ENCODE assay signal across 15 cellular contexts in the genomic region with DNA sequence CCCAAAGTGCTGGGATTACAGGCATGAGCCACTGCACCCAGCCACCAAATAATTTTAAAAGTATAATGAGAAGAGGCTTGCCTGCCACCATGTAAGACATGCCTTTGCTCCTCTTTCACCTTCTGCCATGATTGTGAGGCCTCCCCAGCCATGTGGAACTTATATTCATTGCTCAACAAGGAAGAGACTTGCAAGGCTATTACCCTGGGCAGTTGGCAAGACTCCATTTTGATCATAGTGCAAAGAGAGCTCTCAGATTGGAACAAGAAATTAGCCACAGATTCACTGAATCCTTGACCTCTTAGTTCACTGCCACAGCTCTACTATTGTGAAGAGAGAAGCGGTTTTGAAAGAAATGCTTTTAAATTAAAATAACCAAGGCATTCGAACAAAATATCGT.
"Had no signal": no experiment of that assay in that cellular context is flagged by ENCODE, and none has a peak within 500 bp of the region (broad histone marks: within the 10 kb centered on the region; RNA-seq: fewer than 3 reads in every experiment).

No MANE protein-coding gene starts in this region.

- DNase-seq: activated CD4-positive, alpha-beta T cell treated with anti-CD3 and anti-CD28 coated beads, Interleukin-2, amount 10 ng/mL, durations not matched to agents 7 days and 5 days; activated naive CD4-positive, alpha-beta T cell treated with anti-CD3 and anti-CD28 coated beads, Interleukin-2, amount 50 U/mL, for 16 hours; activated T-cell treated with anti-CD3 and anti-CD28 coated beads for 4 hours; amniotic stem cell; dermis blood vessel endothelial cell; kidney; natural killer cell; psoas muscle; sigmoid colon; stimulated activated CD4-positive, alpha-beta T cell treated with anti-CD3 and anti-CD28 coated beads, Interleukin-12 subunit alpha, Interleukin-12 subunit beta, amount 100 ng/mL, for 4 hours; stimulated activated naive CD8-positive, alpha-beta T cell treated with anti-CD3 and anti-CD28 coated beads, Interleukin-15, Interleukin-2, amounts not matched to agents 100 U/mL and 50 U/mL, for 24 hours; T-helper 17 cell had no signal

- H3K9me3 ChIP-seq: psoas muscle, sigmoid colon had no signal

- FAIRE-seq: kidney had no signal

- H3K9me3 Mint-ChIP-seq: activated CD4-positive, alpha-beta T cell treated with anti-CD3 and anti-CD28 coated beads, Interleukin-2, amount 10 ng/mL, durations not matched to agents 7 days and 5 days; natural killer cell had no signal

- ATAC-seq: natural killer cell; stimulated activated naive CD8-positive, alpha-beta T cell treated with anti-CD3 and anti-CD28 coated beads, Interleukin-15, Interleukin-2, amounts not matched to agents 100 U/mL and 50 U/mL, for 24 hours; T-helper 17 cell; WTC11 had no signal

- H3K4me3 Mint-ChIP-seq: activated CD4-positive, alpha-beta T cell treated with anti-CD3 and anti-CD28 coated beads, Interleukin-2, amount 10 ng/mL, durations not matched to agents 7 days and 5 days; natural killer cell; T-helper 17 cell; WTC11 had no signal

- H3K27ac ChIP-seq: psoas muscle, sigmoid colon had no signal

- H3K27ac Mint-ChIP-seq: activated CD4-positive, alpha-beta T cell treated with anti-CD3 and anti-CD28 coated beads, Interleukin-2, amount 10 ng/mL, durations not matched to agents 7 days and 5 days; activated T-helper 2 cell treated with anti-CD3 and anti-CD28 coated beads, Interferon-gamma antibody, Interleukin-2, Interleukin-4, amounts not matched to agents 10 μg/mL and 5 μg/mL and 100 μg/mL, durations not matched to agents 14 hours and 24 hours and 36 hours; T-helper 17 cell; WTC11 had no signal

- H3K27me3 ChIP-seq: sigmoid colon had no signal

- H3K27me3 Mint-ChIP-seq: activated CD4-positive, alpha-beta T cell treated with anti-CD3 and anti-CD28 coated beads, Interleukin-2, amount 10 ng/mL, durations not matched to agents 7 days and 5 days; brain; T-helper 17 cell had no signal

- H3K36me3 ChIP-seq: sigmoid colon had no signal

- H3K4me3 ChIP-seq: psoas muscle, sigmoid colon had no signal
